Comparison of ENCODE assay signal across 8 cellular contexts in genomic region chr3:44729384-44729910, GRCh38. TPM values are rescaled to one million over a fixed set of nuclear protein-coding genes. Genes with fewer than 3 reads are reported as not detected.
DNase-seq lines count a peak whose midpoint lies in the region; TF ChIP-seq lines count a peak whose summit lies in the region.

Gene ZNF501, plus strand, starts transcription at chr3:44729635. Its CDS starts 4,787 bp downstream, at chr3:44734422.

- peak; percentile 77 for DNase-seq in DMS79 (lab: John Stamatoyannopoulos, UW)
- peak; percentile 78 for DNase-seq in H4 (ENCODE audit: low spot score)
- peak; percentile 67 to 75 for DNase-seq in NCI-H187 (lab: John Stamatoyannopoulos, UW)
- peak; percentile 60 to 77 (median 72) for DNase-seq in activated CD4-positive, CD25-positive, alpha-beta regulatory T cell (lab: John Stamatoyannopoulos, UW)
- peak; percentile 80 for DNase-seq in central memory CD4-positive, alpha-beta T cell
- DNase-seq in inferior parietal cortex (ENCODE audit: extremely low spot score) = peak; percentile 88
- peak; percentile 36 for DNase-seq in smooth muscle cell (lab: John Stamatoyannopoulos, UW; ENCODE audit: unreplicated experiment)
- DNase-seq in GF-D8 (lab: John Stamatoyannopoulos, UW) = no peak

- H3K36me3 ChIP-seq in smooth muscle cell (ENCODE audit: low read depth) = peaks cover 34% of the 10 kb centered on the region

- H4K20me1 ChIP-seq in smooth muscle cell (ENCODE audit: low read depth) = no peaks in the 10 kb centered on the region

- peak within 1 kb of the TSS; percentile 49 for H3K9ac ChIP-seq in smooth muscle cell (ENCODE audit: low read depth)

- H3K4me2 ChIP-seq in smooth muscle cell = peak within 1 kb of the TSS; percentile 91

- peak within 1 kb of the TSS; percentile 100 for H2AFZ ChIP-seq in smooth muscle cell (ENCODE audit: low read depth)

- H3K27ac ChIP-seq in smooth muscle cell (ENCODE audit: low read depth) = no peak within 1 kb of the TSS

- H3K27me3 ChIP-seq in smooth muscle cell (ENCODE audit: low read depth) = no peaks in the 10 kb centered on the region

- H3K4me3 ChIP-seq in smooth muscle cell = peak within 1 kb of the TSS; percentile 75

- H3K9me3 ChIP-seq in smooth muscle cell (replicated peaks; ENCODE audit: low read depth) = peaks cover 31% of the 10 kb centered on the region

- H3F3A ChIP-seq in smooth muscle cell (ENCODE audit: low read depth) = no peaks in the 10 kb centered on the region

- H3K4me1 ChIP-seq in smooth muscle cell (ENCODE audit: low read depth) = no peaks in the 10 kb centered on the region

- H3K79me2 ChIP-seq in smooth muscle cell (ENCODE audit: low read depth) = no peaks in the 10 kb centered on the region

- 8% methylated on average over 45 of the region's 46 CpGs for WGBS in smooth muscle cell (ENCODE audit: low lambda C conversion rate)

- TF ChIP-seq CTCF in smooth muscle cell (IDR thresholded peaks at IDR 0.05; ENCODE audit: borderline replicate concordance, insufficient read depth, poor library complexity, severe bottlenecking) = no peak

RNA-seq across cellular contexts. Expression of gene ZNF501, which starts in this region (rescaled TPM):
- total RNA-seq in H4 (2014; rRNA removed; shearing (Covaris generic)) = 1.7 and 1.9 TPM in 2 replicates
- total RNA-seq in smooth muscle cell = 2.8 and 2.9 TPM in 2 replicates
- polyA plus RNA-seq in smooth muscle cell = 1.5 and 2.7 TPM in 2 replicates
